ENCODE assay signal across 1 cellular context in the genomic region with DNA sequence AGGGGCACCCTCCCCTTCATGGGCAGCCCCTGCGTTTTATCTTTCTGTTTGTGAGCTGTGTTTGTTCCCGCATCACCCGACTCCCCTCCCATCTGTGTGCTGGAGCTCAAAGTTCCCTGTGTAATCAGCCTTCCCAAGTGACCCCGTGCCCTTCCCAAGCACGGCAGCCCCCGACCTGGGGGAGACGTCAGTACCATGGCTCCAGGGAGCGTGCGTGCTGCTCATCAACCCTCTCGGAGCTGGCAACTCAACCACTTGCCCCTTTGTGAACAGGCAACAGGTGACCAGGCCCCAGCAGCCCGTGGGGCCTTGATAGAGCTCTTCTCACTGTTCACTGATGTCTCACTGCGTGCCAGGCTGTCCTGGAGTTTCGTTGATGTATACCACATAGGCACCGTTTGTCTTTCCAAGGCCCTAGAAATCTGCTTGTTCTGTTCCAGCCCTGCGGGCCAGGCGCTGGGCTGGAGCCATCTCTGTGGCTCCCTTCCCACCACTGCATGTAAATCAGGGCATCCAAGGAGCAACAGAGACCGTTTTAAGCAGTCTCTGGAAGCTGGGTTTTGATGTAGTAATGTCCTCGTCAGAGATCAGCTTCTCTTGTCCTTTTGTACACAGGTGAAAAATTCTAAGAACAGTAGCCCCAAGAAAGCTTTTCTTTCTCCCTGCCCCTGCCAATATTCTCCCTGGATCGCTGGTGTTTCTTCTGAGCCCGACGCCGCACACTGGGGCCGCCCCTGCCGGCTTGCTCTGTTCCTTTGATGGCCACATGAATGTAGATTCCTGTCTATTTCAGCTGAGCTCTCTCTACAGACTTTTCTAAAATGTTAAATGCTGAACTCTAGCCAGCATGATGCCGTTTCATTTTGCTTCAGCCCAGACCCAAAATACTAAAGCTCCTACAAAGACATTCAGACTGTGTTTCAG.
TF ChIP-seq lines count a peak whose summit lies in the region.

No MANE protein-coding gene starts in this region.

TF ChIP-seq in HepG2, 621 proteins besides CTCF, POLR2A, EP300 and RAD21 (continued from another document):
- TF ChIP-seq, protein P1, sequence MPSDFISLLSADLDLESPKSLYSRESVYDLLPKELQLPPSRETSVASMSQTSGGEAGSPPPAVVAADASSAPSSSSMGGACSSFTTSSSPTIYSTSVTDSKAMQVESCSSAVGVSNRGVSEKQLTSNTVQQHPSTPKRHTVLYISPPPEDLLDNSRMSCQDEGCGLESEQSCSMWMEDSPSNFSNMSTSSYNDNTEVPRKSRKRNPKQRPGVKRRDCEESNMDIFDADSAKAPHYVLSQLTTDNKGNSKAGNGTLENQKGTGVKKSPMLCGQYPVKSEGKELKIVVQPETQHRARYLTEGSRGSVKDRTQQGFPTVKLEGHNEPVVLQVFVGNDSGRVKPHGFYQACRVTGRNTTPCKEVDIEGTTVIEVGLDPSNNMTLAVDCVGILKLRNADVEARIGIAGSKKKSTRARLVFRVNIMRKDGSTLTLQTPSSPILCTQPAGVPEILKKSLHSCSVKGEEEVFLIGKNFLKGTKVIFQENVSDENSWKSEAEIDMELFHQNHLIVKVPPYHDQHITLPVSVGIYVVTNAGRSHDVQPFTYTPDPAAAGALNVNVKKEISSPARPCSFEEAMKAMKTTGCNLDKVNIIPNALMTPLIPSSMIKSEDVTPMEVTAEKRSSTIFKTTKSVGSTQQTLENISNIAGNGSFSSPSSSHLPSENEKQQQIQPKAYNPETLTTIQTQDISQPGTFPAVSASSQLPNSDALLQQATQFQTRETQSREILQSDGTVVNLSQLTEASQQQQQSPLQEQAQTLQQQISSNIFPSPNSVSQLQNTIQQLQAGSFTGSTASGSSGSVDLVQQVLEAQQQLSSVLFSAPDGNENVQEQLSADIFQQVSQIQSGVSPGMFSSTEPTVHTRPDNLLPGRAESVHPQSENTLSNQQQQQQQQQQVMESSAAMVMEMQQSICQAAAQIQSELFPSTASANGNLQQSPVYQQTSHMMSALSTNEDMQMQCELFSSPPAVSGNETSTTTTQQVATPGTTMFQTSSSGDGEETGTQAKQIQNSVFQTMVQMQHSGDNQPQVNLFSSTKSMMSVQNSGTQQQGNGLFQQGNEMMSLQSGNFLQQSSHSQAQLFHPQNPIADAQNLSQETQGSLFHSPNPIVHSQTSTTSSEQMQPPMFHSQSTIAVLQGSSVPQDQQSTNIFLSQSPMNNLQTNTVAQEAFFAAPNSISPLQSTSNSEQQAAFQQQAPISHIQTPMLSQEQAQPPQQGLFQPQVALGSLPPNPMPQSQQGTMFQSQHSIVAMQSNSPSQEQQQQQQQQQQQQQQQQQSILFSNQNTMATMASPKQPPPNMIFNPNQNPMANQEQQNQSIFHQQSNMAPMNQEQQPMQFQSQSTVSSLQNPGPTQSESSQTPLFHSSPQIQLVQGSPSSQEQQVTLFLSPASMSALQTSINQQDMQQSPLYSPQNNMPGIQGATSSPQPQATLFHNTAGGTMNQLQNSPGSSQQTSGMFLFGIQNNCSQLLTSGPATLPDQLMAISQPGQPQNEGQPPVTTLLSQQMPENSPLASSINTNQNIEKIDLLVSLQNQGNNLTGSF (CRISPR knock-in tag; IDR thresholded peaks at IDR 0.05) = no peak
- TF ChIP-seq ZNF75D (CRISPR knock-in tag; IDR thresholded peaks at IDR 0.05; ENCODE audit: borderline replicate concordance) (no peak), ZMYM3 (CRISPR knock-in tag; IDR thresholded peaks at IDR 0.05) (peak; percentile 49; the same call in 1 of the 2 replicates), SIN3B (IDR thresholded peaks at IDR 0.05; ENCODE audit: low read length) (no peak), ZBTB7B (CRISPR knock-in tag; IDR thresholded peaks at IDR 0.05) (peak; percentile 83; the same call in 1 of the 2 replicates), MEIS2 (CRISPR knock-in tag; IDR thresholded peaks at IDR 0.05) (no peak), NCOA1 (CRISPR knock-in tag; IDR thresholded peaks at IDR 0.05) (peak; percentile 48; the same call in 1 of the 2 replicates), ZNF143 (CRISPR knock-in tag; IDR thresholded peaks at IDR 0.05) (no peak), MIXL1 (CRISPR knock-in tag; IDR thresholded peaks at IDR 0.05) (0 out of 2 replicates have a peak, but pooled peaks have one; percentile 14), NR2C2 (CRISPR knock-in tag; IDR thresholded peaks at IDR 0.05; ENCODE audit: borderline replicate concordance) (peak; percentile 74; the same call in 1 of the 2 replicates), NFIC (IDR thresholded peaks at IDR 0.05; ENCODE audit: low read length) (no peak), ZNF121 (CRISPR knock-in tag; IDR thresholded peaks at IDR 0.05) (no peak), GFI1 (CRISPR knock-in tag; IDR thresholded peaks at IDR 0.05; ENCODE audit: borderline replicate concordance) (no peak), FOXC1 (CRISPR knock-in tag; IDR thresholded peaks at IDR 0.05; ENCODE audit: borderline replicate concordance) (peak; percentile 44; the same call in 1 of the 2 replicates), ZNF557 (CRISPR knock-in tag; IDR thresholded peaks at IDR 0.05) (no peak), HNRNPUL1 (IDR thresholded peaks at IDR 0.05; ENCODE audit: low read depth, low read length) (no peak), ZBTB3 (CRISPR knock-in tag; IDR thresholded peaks at IDR 0.05; ENCODE audit: borderline replicate concordance, low read depth) (no peak), MTA1 (CRISPR knock-in tag; IDR thresholded peaks at IDR 0.05; ENCODE audit: borderline replicate concordance) (peak; percentile 81; the same call in 1 of the 2 replicates)
- TF ChIP-seq, protein P2, sequence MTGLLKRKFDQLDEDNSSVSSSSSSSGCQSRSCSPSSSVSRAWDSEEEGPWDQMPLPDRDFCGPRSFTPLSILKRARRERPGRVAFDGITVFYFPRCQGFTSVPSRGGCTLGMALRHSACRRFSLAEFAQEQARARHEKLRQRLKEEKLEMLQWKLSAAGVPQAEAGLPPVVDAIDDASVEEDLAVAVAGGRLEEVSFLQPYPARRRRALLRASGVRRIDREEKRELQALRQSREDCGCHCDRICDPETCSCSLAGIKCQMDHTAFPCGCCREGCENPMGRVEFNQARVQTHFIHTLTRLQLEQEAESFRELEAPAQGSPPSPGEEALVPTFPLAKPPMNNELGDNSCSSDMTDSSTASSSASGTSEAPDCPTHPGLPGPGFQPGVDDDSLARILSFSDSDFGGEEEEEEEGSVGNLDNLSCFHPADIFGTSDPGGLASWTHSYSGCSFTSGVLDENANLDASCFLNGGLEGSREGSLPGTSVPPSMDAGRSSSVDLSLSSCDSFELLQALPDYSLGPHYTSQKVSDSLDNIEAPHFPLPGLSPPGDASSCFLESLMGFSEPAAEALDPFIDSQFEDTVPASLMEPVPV (CRISPR knock-in tag; IDR thresholded peaks at IDR 0.05) = no peak
- TF ChIP-seq, protein P3, sequence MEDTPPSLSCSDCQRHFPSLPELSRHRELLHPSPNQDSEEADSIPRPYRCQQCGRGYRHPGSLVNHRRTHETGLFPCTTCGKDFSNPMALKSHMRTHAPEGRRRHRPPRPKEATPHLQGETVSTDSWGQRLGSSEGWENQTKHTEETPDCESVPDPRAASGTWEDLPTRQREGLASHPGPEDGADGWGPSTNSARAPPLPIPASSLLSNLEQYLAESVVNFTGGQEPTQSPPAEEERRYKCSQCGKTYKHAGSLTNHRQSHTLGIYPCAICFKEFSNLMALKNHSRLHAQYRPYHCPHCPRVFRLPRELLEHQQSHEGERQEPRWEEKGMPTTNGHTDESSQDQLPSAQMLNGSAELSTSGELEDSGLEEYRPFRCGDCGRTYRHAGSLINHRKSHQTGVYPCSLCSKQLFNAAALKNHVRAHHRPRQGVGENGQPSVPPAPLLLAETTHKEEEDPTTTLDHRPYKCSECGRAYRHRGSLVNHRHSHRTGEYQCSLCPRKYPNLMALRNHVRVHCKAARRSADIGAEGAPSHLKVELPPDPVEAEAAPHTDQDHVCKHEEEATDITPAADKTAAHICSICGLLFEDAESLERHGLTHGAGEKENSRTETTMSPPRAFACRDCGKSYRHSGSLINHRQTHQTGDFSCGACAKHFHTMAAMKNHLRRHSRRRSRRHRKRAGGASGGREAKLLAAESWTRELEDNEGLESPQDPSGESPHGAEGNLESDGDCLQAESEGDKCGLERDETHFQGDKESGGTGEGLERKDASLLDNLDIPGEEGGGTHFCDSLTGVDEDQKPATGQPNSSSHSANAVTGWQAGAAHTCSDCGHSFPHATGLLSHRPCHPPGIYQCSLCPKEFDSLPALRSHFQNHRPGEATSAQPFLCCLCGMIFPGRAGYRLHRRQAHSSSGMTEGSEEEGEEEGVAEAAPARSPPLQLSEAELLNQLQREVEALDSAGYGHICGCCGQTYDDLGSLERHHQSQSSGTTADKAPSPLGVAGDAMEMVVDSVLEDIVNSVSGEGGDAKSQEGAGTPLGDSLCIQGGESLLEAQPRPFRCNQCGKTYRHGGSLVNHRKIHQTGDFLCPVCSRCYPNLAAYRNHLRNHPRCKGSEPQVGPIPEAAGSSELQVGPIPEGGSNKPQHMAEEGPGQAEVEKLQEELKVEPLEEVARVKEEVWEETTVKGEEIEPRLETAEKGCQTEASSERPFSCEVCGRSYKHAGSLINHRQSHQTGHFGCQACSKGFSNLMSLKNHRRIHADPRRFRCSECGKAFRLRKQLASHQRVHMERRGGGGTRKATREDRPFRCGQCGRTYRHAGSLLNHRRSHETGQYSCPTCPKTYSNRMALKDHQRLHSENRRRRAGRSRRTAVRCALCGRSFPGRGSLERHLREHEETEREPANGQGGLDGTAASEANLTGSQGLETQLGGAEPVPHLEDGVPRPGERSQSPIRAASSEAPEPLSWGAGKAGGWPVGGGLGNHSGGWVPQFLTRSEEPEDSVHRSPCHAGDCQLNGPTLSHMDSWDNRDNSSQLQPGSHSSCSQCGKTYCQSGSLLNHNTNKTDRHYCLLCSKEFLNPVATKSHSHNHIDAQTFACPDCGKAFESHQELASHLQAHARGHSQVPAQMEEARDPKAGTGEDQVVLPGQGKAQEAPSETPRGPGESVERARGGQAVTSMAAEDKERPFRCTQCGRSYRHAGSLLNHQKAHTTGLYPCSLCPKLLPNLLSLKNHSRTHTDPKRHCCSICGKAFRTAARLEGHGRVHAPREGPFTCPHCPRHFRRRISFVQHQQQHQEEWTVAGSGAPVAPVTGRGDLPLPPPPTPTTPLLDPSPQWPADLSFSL (CRISPR knock-in tag; IDR thresholded peaks at IDR 0.05) = no peak
- TF ChIP-seq, protein P4, sequence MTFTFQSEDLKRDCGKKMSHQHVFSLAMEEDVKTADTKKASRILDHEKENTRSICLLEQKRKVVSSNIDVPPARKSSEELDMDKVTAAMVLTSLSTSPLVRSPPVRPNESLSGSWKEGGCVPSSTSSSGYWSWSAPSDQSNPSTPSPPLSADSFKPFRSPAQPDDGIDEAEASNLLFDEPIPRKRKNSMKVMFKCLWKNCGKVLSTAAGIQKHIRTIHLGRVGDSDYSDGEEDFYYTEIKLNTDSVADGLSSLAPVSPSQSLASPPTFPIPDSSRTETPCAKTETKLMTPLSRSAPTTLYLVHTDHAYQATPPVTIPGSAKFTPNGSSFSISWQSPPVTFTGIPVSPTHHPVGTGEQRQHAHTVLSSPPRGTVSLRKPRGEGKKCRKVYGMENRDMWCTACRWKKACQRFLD (CRISPR knock-in tag; IDR thresholded peaks at IDR 0.05; ENCODE audit: borderline replicate concordance) = no peak
- TF ChIP-seq, protein P5, sequence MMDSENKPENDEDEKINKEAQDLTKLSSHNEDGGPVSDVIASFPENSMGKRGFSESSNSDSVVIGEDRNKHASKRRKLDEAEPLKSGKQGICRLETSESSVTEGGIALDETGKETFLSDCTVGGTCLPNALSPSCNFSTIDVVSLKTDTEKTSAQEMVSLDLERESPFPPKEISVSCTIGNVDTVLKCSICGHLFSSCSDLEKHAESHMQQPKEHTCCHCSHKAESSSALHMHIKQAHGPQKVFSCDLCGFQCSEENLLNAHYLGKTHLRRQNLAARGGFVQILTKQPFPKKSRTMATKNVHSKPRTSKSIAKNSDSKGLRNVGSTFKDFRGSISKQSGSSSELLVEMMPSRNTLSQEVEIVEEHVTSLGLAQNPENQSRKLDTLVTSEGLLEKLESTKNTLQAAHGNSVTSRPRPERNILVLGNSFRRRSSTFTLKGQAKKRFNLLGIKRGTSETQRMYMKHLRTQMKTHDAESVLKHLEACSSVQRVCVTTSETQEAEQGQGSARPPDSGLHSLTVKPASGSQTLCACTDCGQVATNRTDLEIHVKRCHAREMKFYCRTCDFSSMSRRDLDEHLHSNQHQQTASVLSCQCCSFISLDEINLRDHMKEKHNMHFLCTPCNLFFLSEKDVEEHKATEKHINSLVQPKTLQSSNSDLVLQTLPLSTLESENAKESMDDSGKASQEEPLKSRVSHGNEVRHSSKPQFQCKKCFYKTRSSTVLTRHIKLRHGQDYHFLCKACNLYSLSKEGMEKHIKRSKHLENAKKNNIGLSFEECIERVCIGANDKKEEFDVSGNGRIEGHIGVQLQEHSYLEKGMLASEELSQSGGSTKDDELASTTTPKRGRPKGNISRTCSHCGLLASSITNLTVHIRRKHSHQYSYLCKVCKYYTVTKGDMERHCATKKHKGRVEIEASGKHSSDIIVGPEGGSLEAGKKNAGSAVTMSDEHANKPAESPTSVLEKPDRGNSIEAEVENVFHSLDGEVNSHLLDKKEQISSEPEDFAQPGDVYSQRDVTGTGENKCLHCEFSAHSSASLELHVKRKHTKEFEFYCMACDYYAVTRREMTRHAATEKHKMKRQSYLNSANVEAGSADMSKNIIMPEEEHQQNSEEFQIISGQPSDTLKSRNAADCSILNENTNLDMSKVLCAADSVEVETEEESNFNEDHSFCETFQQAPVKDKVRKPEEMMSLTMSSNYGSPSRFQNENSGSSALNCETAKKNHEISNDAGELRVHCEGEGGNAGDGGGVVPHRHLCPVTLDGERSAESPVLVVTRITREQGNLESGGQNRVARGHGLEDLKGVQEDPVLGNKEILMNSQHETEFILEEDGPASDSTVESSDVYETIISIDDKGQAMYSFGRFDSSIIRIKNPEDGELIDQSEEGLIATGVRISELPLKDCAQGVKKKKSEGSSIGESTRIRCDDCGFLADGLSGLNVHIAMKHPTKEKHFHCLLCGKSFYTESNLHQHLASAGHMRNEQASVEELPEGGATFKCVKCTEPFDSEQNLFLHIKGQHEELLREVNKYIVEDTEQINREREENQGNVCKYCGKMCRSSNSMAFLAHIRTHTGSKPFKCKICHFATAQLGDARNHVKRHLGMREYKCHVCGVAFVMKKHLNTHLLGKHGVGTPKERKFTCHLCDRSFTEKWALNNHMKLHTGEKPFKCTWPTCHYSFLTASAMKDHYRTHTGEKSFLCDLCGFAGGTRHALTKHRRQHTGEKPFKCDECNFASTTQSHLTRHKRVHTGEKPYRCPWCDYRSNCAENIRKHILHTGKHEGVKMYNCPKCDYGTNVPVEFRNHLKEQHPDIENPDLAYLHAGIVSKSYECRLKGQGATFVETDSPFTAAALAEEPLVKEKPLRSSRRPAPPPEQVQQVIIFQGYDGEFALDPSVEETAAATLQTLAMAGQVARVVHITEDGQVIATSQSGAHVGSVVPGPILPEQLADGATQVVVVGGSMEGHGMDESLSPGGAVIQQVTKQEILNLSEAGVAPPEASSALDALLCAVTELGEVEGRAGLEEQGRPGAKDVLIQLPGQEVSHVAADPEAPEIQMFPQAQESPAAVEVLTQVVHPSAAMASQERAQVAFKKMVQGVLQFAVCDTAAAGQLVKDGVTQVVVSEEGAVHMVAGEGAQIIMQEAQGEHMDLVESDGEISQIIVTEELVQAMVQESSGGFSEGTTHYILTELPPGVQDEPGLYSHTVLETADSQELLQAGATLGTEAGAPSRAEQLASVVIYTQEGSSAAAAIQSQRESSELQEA (CRISPR knock-in tag; IDR thresholded peaks at IDR 0.05; ENCODE audit: not compliant biosample characterization) = no peak
TF ChIP-seq in HepG2: peak in this region for 110.
